8 cellular contexts compared by ENCODE assay signal in genomic region chr17:40190197-40191021, GRCh38. TPM values are rescaled to one million over a fixed set of nuclear protein-coding genes. Genes with fewer than 3 reads are reported as not detected.
DNase-seq lines count a peak whose midpoint lies in the region; ATAC-seq and TF ChIP-seq lines count a peak whose summit lies in the region.

No MANE protein-coding gene starts in this region.

- no peaks in the 10 kb centered on the region for H3K36me3 Mint-ChIP-seq in natural killer cell treated with Interleukin-12 subunit alpha and Interleukin-12 subunit beta and Interleukin-15 and Interleukin-18, amount 100 ng/mL, for 72 hours

- no peaks in the 10 kb centered on the region for H3K27me3 ChIP-seq in Peyer's patch

- TF ChIP-seq CTCF in Peyer's patch (IDR thresholded peaks at IDR 0.05) (peak in 5 of 6 experiments; percentile 16 to 29 (median 21)), cardiac fibroblast (IDR thresholded peaks at IDR 0.05; ENCODE audit: low read depth, low read length) (peak; percentile 47)

- H3K9me3 Mint-ChIP-seq in natural killer cell treated with Interleukin-12 subunit alpha and Interleukin-12 subunit beta and Interleukin-15 and Interleukin-18, amount 100 ng/mL, for 72 hours, result no peaks in the 10 kb centered on the region

- no peaks in the 10 kb centered on the region for H3K9me3 ChIP-seq in Peyer's patch

- ATAC-seq in natural killer cell treated with Interleukin-12 subunit alpha and Interleukin-12 subunit beta and Interleukin-15 and Interleukin-18, amount 100 ng/mL, for 72 hours, result no peak
- no peak for ATAC-seq in GM18867 (IDR thresholded peaks at IDR 0.05; ENCODE audit: unreplicated experiment)
- no peak for ATAC-seq in GM19455 (IDR thresholded peaks at IDR 0.05; ENCODE audit: unreplicated experiment)

- no peak overlapping the region for H3K27ac Mint-ChIP-seq in natural killer cell treated with Interleukin-12 subunit alpha and Interleukin-12 subunit beta and Interleukin-15 and Interleukin-18, amount 100 ng/mL, for 72 hours

- peak overlapping the region in 2 of 4 donors; percentile 57 to 67 for H3K4me3 ChIP-seq in Peyer's patch
- H3K4me3 ChIP-seq in cardiac fibroblast (replicated peaks in 1 of 2; ENCODE audit: low read depth in 2 of 2, low read length in 2 of 2), result no peak overlapping the region

- H3K4me3 Mint-ChIP-seq in natural killer cell treated with Interleukin-12 subunit alpha and Interleukin-12 subunit beta and Interleukin-15 and Interleukin-18, amount 100 ng/mL, for 72 hours, result peak overlapping the region; percentile 65

- H3K4me1 Mint-ChIP-seq in natural killer cell treated with Interleukin-12 subunit alpha and Interleukin-12 subunit beta and Interleukin-15 and Interleukin-18, amount 100 ng/mL, for 72 hours (ENCODE audit: low read depth in 2 of 2), result peaks cover 0 to 3% of the 10 kb centered on the region in 2 donors

- no peak for TF ChIP-seq POLR2A in Peyer's patch (IDR thresholded peaks at IDR 0.05)

- H3K27ac ChIP-seq in Peyer's patch, result peak overlapping the region in 1 of 4 donors; percentile 74

- H3K4me1 ChIP-seq in Peyer's patch, result peaks cover 0 to 18% (median 6%) of the 10 kb centered on the region in 4 donors

- H3K27me3 Mint-ChIP-seq in natural killer cell treated with Interleukin-12 subunit alpha and Interleukin-12 subunit beta and Interleukin-15 and Interleukin-18, amount 100 ng/mL, for 72 hours, result peaks cover 0 to 4% of the 10 kb centered on the region in 2 donors

- DNase-seq in NCI-H82 (lab: John Stamatoyannopoulos, UW) (peak; percentile 58), NCI-H82 treated with DMSO at 0.1 percent for 48 hours (lab: John Stamatoyannopoulos, UW; ENCODE audit: unreplicated experiment) (no peak), Peyer's patch (no peak), cardiac fibroblast (ENCODE audit: low read depth in 2 of 2) (no peak), LoVo (ENCODE audit: low spot score) (no peak)
- no peak for DNase-seq in natural killer cell treated with Interleukin-12 subunit alpha and Interleukin-12 subunit beta and Interleukin-15 and Interleukin-18, amount 100 ng/mL, for 72 hours (ENCODE audit: low spot score)

- H3K36me3 ChIP-seq in Peyer's patch, result peaks cover 0 to 38% (median 0%) of the 10 kb centered on the region in 3 donors

RNA-seq across cellular contexts. Expression of gene RAPGEFL1, which starts 13.1 kb away (rescaled TPM):
- 100 to 1,000 TPM in 3 of 4 donors, 10 to 100 TPM in 1; 56.9 to 317 (median 207) TPM for total RNA-seq in Peyer's patch
- 10 to 100 TPM in 1 of 2 donors, 1 to 10 TPM in 1; 5.9 to 17.2 TPM for total RNA-seq in natural killer cell treated with Interleukin-12 subunit alpha and Interleukin-12 subunit beta and Interleukin-15 and Interleukin-18, amount 100 ng/mL, for 72 hours

RNA-seq across cellular contexts. Expression of gene WIPF2, which starts 28.7 kb away (rescaled TPM):
- 10 to 100 TPM; 20.6 to 34.3 (median 26.8) TPM for total RNA-seq in Peyer's patch
- 10 to 100 TPM; 32.4 to 34.6 TPM for total RNA-seq in natural killer cell treated with Interleukin-12 subunit alpha and Interleukin-12 subunit beta and Interleukin-15 and Interleukin-18, amount 100 ng/mL, for 72 hours

RNA-seq across cellular contexts. Expression of gene CASC3, which starts 50.1 kb away (rescaled TPM):
- 100 to 1,000 TPM in 1 of 4 donors, 10 to 100 TPM in 3; 54.6 to 138 (median 57.5) TPM for total RNA-seq in Peyer's patch
- 100 to 1,000 TPM in 1 of 2 donors, 10 to 100 TPM in 1; 83.1 to 101 TPM for total RNA-seq in natural killer cell treated with Interleukin-12 subunit alpha and Interleukin-12 subunit beta and Interleukin-15 and Interleukin-18, amount 100 ng/mL, for 72 hours
